Comparison of ENCODE assay signal across 2 cellular contexts in the genomic region with DNA sequence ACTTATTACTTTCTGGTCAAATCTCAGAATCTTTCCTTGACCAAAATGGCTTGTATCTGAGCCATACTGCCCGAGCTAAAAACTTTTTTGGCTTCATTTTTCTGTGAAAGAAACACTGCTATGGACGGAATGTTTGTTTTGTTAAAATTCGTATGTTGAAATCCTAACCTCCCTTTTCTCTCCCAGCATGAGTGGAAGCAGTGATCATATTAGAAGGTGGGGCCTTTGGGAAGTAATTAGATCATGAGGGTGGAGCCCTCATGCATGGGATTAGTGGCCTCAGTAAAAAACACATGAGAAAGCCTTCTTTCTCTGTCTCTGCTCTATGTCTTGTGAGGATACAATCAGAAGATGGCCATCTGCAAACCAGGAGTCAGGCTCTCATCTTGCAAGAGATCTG.
A peak's percentile ranks its signal among the peaks of the same experiment; 100 is the strongest.
TF ChIP-seq lines count a peak whose summit lies in the region.

No MANE protein-coding gene starts in this region.

TF ChIP-seq in H1, 55 proteins besides CTCF, POLR2A, EP300 and RAD21:
- TF ChIP-seq NANOG (IDR thresholded peaks at IDR 0.05; ENCODE audit: insufficient read depth, low read depth, low read length, poor library complexity, severe bottlenecking) (no peak), SAP30 (IDR thresholded peaks at IDR 0.05; ENCODE audit: insufficient read depth, insufficient replicate concordance, low read length) (no peak), USF2 (IDR thresholded peaks at IDR 0.05; ENCODE audit: low read length) (no peak), SIX5 (IDR thresholded peaks at IDR 0.05; ENCODE audit: low read depth, low read length) (no peak), KDM1A (IDR thresholded peaks at IDR 0.05; ENCODE audit: borderline replicate concordance, low read length) (no peak)

TF ChIP-seq in HepG2, 621 proteins besides CTCF, POLR2A, EP300 and RAD21:
- no peak for TF ChIP-seq SUZ12 (IDR thresholded peaks at IDR 0.05; ENCODE audit: low read depth, low read length)
- TF ChIP-seq, protein P1, sequence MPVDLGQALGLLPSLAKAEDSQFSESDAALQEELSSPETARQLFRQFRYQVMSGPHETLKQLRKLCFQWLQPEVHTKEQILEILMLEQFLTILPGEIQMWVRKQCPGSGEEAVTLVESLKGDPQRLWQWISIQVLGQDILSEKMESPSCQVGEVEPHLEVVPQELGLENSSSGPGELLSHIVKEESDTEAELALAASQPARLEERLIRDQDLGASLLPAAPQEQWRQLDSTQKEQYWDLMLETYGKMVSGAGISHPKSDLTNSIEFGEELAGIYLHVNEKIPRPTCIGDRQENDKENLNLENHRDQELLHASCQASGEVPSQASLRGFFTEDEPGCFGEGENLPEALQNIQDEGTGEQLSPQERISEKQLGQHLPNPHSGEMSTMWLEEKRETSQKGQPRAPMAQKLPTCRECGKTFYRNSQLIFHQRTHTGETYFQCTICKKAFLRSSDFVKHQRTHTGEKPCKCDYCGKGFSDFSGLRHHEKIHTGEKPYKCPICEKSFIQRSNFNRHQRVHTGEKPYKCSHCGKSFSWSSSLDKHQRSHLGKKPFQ (CRISPR knock-in tag; IDR thresholded peaks at IDR 0.05; ENCODE audit: insufficient replicate concordance), result no peak
- no peak for TF ChIP-seq PLRG1 (conservative IDR thresholded peaks at IDR 0.05)
- TF ChIP-seq ZNF264 (CRISPR knock-in tag; IDR thresholded peaks at IDR 0.05), result peak; percentile 99
TF ChIP-seq in HepG2: peak in this region for 1.
